Comparison of ENCODE assay signal across 2 cellular contexts in the genomic region with DNA sequence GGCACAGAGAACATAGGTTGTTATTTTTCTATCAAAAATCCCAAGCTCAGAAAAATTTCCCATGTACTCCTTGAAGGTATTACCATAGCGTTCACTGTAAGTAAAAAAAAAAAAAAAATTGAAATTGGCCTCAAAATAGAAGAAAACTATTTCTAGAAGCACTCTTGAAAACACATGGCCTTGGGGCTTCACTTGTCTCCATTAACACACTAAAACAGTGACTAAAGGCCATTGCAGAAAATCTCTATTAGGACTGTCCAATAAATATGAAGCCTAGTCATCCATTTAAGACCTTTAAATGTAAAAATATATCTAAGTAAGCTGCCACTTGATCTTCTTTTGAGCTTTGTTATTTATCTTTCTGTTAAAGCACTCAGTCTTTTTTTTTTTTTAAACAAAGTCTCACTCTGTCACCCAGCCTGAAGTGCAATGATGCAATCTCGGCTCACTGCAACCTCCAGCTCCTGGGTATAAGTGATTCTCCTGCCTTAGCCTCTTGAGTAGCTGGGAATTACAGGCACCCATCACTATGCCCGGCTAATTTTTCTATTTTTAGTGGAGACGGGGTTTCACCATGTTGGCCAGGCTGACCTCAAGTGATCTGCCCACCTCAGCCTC.
TF ChIP-seq lines count a peak whose summit lies in the region.

No MANE protein-coding gene starts in this region.

TF ChIP-seq in K562, 482 proteins besides CTCF, POLR2A, EP300 and RAD21 (continued from another document):
- TF ChIP-seq, protein P1, sequence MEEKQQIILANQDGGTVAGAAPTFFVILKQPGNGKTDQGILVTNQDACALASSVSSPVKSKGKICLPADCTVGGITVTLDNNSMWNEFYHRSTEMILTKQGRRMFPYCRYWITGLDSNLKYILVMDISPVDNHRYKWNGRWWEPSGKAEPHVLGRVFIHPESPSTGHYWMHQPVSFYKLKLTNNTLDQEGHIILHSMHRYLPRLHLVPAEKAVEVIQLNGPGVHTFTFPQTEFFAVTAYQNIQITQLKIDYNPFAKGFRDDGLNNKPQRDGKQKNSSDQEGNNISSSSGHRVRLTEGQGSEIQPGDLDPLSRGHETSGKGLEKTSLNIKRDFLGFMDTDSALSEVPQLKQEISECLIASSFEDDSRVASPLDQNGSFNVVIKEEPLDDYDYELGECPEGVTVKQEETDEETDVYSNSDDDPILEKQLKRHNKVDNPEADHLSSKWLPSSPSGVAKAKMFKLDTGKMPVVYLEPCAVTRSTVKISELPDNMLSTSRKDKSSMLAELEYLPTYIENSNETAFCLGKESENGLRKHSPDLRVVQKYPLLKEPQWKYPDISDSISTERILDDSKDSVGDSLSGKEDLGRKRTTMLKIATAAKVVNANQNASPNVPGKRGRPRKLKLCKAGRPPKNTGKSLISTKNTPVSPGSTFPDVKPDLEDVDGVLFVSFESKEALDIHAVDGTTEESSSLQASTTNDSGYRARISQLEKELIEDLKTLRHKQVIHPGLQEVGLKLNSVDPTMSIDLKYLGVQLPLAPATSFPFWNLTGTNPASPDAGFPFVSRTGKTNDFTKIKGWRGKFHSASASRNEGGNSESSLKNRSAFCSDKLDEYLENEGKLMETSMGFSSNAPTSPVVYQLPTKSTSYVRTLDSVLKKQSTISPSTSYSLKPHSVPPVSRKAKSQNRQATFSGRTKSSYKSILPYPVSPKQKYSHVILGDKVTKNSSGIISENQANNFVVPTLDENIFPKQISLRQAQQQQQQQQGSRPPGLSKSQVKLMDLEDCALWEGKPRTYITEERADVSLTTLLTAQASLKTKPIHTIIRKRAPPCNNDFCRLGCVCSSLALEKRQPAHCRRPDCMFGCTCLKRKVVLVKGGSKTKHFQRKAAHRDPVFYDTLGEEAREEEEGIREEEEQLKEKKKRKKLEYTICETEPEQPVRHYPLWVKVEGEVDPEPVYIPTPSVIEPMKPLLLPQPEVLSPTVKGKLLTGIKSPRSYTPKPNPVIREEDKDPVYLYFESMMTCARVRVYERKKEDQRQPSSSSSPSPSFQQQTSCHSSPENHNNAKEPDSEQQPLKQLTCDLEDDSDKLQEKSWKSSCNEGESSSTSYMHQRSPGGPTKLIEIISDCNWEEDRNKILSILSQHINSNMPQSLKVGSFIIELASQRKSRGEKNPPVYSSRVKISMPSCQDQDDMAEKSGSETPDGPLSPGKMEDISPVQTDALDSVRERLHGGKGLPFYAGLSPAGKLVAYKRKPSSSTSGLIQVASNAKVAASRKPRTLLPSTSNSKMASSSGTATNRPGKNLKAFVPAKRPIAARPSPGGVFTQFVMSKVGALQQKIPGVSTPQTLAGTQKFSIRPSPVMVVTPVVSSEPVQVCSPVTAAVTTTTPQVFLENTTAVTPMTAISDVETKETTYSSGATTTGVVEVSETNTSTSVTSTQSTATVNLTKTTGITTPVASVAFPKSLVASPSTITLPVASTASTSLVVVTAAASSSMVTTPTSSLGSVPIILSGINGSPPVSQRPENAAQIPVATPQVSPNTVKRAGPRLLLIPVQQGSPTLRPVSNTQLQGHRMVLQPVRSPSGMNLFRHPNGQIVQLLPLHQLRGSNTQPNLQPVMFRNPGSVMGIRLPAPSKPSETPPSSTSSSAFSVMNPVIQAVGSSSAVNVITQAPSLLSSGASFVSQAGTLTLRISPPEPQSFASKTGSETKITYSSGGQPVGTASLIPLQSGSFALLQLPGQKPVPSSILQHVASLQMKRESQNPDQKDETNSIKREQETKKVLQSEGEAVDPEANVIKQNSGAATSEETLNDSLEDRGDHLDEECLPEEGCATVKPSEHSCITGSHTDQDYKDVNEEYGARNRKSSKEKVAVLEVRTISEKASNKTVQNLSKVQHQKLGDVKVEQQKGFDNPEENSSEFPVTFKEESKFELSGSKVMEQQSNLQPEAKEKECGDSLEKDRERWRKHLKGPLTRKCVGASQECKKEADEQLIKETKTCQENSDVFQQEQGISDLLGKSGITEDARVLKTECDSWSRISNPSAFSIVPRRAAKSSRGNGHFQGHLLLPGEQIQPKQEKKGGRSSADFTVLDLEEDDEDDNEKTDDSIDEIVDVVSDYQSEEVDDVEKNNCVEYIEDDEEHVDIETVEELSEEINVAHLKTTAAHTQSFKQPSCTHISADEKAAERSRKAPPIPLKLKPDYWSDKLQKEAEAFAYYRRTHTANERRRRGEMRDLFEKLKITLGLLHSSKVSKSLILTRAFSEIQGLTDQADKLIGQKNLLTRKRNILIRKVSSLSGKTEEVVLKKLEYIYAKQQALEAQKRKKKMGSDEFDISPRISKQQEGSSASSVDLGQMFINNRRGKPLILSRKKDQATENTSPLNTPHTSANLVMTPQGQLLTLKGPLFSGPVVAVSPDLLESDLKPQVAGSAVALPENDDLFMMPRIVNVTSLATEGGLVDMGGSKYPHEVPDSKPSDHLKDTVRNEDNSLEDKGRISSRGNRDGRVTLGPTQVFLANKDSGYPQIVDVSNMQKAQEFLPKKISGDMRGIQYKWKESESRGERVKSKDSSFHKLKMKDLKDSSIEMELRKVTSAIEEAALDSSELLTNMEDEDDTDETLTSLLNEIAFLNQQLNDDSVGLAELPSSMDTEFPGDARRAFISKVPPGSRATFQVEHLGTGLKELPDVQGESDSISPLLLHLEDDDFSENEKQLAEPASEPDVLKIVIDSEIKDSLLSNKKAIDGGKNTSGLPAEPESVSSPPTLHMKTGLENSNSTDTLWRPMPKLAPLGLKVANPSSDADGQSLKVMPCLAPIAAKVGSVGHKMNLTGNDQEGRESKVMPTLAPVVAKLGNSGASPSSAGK (IDR thresholded peaks at IDR 0.05) = peak; percentile 27; the same call in 1 of the 2 replicates

TF ChIP-seq in HepG2, 621 proteins besides CTCF, POLR2A, EP300 and RAD21 (continued from another document):
- TF ChIP-seq, protein P2, sequence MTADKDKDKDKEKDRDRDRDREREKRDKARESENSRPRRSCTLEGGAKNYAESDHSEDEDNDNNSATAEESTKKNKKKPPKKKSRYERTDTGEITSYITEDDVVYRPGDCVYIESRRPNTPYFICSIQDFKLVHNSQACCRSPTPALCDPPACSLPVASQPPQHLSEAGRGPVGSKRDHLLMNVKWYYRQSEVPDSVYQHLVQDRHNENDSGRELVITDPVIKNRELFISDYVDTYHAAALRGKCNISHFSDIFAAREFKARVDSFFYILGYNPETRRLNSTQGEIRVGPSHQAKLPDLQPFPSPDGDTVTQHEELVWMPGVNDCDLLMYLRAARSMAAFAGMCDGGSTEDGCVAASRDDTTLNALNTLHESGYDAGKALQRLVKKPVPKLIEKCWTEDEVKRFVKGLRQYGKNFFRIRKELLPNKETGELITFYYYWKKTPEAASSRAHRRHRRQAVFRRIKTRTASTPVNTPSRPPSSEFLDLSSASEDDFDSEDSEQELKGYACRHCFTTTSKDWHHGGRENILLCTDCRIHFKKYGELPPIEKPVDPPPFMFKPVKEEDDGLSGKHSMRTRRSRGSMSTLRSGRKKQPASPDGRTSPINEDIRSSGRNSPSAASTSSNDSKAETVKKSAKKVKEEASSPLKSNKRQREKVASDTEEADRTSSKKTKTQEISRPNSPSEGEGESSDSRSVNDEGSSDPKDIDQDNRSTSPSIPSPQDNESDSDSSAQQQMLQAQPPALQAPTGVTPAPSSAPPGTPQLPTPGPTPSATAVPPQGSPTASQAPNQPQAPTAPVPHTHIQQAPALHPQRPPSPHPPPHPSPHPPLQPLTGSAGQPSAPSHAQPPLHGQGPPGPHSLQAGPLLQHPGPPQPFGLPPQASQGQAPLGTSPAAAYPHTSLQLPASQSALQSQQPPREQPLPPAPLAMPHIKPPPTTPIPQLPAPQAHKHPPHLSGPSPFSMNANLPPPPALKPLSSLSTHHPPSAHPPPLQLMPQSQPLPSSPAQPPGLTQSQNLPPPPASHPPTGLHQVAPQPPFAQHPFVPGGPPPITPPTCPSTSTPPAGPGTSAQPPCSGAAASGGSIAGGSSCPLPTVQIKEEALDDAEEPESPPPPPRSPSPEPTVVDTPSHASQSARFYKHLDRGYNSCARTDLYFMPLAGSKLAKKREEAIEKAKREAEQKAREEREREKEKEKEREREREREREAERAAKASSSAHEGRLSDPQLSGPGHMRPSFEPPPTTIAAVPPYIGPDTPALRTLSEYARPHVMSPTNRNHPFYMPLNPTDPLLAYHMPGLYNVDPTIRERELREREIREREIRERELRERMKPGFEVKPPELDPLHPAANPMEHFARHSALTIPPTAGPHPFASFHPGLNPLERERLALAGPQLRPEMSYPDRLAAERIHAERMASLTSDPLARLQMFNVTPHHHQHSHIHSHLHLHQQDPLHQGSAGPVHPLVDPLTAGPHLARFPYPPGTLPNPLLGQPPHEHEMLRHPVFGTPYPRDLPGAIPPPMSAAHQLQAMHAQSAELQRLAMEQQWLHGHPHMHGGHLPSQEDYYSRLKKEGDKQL (CRISPR knock-in tag; IDR thresholded peaks at IDR 0.05; ENCODE audit: low read depth) = no peak
- no peak for TF ChIP-seq NFE2 (CRISPR knock-in tag; IDR thresholded peaks at IDR 0.05)
- TF ChIP-seq, protein P3, sequence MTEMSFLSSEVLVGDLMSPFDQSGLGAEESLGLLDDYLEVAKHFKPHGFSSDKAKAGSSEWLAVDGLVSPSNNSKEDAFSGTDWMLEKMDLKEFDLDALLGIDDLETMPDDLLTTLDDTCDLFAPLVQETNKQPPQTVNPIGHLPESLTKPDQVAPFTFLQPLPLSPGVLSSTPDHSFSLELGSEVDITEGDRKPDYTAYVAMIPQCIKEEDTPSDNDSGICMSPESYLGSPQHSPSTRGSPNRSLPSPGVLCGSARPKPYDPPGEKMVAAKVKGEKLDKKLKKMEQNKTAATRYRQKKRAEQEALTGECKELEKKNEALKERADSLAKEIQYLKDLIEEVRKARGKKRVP (CRISPR knock-in tag; IDR thresholded peaks at IDR 0.05) = peak in 1 of 2 experiments; percentile 91; a peak in 2 of 4 replicates
- TF ChIP-seq, protein P4, sequence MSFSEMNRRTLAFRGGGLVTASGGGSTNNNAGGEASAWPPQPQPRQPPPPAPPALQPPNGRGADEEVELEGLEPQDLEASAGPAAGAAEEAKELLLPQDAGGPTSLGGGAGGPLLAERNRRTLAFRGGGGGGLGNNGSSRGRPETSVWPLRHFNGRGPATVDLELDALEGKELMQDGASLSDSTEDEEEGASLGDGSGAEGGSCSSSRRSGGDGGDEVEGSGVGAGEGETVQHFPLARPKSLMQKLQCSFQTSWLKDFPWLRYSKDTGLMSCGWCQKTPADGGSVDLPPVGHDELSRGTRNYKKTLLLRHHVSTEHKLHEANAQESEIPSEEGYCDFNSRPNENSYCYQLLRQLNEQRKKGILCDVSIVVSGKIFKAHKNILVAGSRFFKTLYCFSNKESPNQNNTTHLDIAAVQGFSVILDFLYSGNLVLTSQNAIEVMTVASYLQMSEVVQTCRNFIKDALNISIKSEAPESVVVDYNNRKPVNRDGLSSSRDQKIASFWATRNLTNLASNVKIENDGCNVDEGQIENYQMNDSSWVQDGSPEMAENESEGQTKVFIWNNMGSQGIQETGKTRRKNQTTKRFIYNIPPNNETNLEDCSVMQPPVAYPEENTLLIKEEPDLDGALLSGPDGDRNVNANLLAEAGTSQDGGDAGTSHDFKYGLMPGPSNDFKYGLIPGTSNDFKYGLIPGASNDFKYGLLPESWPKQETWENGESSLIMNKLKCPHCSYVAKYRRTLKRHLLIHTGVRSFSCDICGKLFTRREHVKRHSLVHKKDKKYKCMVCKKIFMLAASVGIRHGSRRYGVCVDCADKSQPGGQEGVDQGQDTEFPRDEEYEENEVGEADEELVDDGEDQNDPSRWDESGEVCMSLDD (CRISPR knock-in tag; IDR thresholded peaks at IDR 0.05; ENCODE audit: borderline replicate concordance) = no peak
